36 cellular contexts compared by ENCODE assay signal in the genomic region with DNA sequence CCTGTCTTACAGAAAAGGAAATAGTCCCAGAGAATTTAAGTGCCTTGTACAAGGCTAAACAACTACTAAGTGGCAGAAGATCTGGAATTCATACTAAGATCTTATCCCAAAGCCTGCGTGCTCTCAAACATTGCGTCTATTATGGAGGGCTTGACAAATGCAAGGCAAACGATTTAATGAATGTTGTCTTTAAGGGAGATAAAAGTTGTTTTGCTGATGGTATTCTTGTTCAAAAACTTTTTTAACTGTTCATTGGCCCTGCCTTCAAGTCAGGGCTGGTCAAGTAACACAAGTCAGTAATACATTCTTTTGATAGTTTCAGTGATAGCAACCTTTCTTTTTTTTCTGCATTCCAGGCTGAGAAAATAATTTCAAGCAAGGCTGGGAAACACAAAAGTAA. TPM values are rescaled to one million over a fixed set of nuclear protein-coding genes. Genes with fewer than 3 reads are reported as not detected.
"Had no signal": no experiment of that assay in that cellular context is flagged by ENCODE, and none has a peak within 500 bp of the region (broad histone marks: within the 10 kb centered on the region; RNA-seq: fewer than 3 reads in every experiment).

No MANE protein-coding gene starts in this region.

- H3K9me3 ChIP-seq: colonic mucosa, esophagus squamous epithelium, gastrocnemius medialis, left lung, mucosa of descending colon, pancreas, psoas muscle, sigmoid colon, thyroid gland had no signal

- H3K36me3 ChIP-seq: colonic mucosa, esophagus squamous epithelium, gastrocnemius medialis, pancreas, sigmoid colon, thyroid gland had no signal

- ATAC-seq: gastrocnemius medialis; left lung; natural killer cell treated with Interleukin-12 subunit alpha and Interleukin-12 subunit beta and Interleukin-15 and Interleukin-18, amount 100 ng/mL, for 72 hours; pancreas; psoas muscle; stimulated activated naive B cell treated with anti-CD40 and anti-IgM and Interleukin-4, amounts not matched to agents 10 μg/mL and 1 μg/mL and 100 μg/mL, for 72 hours; T-helper 17 cell had no signal

- H3K27ac ChIP-seq: epithelial cell of prostate, esophagus squamous epithelium, gastrocnemius medialis, left lung, pancreas, psoas muscle, sigmoid colon, stomach, thyroid gland had no signal

- H3K9me3 Mint-ChIP-seq: activated T-cell treated with anti-CD3 and anti-CD28 coated beads, Interleukin-2, amount 50 U/mL, for 24 hours; central memory CD8-positive, alpha-beta T cell; immature natural killer cell; natural killer cell treated with Interleukin-12 subunit alpha and Interleukin-12 subunit beta and Interleukin-15 and Interleukin-18, amount 100 ng/mL, for 72 hours had no signal

- H3K27ac Mint-ChIP-seq: activated CD4-positive, alpha-beta memory T cell treated with anti-CD3 and anti-CD28 coated beads, Interleukin-2, amount 10 ng/mL, durations not matched to agents 7 days and 5 days; activated CD4-positive, alpha-beta T cell treated with anti-CD3 and anti-CD28 coated beads, Interleukin-2, amount 10 ng/mL, durations not matched to agents 7 days and 5 days; activated T-cell treated with anti-CD3 and anti-CD28 coated beads, Interleukin-2, amount 50 U/mL, for 24 hours; immature natural killer cell; natural killer cell treated with Interleukin-12 subunit alpha and Interleukin-12 subunit beta and Interleukin-15 and Interleukin-18, amount 100 ng/mL, for 72 hours; stimulated activated naive B cell treated with anti-CD40 and anti-IgM and Interleukin-4, amounts not matched to agents 10 μg/mL and 1 μg/mL and 100 μg/mL, for 72 hours; T-helper 17 cell had no signal

- H3K4me3 Mint-ChIP-seq: activated CD4-positive, alpha-beta memory T cell treated with anti-CD3 and anti-CD28 coated beads, Interleukin-2, amount 10 ng/mL, durations not matched to agents 7 days and 5 days; activated CD4-positive, alpha-beta T cell treated with anti-CD3 and anti-CD28 coated beads, Interleukin-2, amount 10 ng/mL, durations not matched to agents 7 days and 5 days; central memory CD8-positive, alpha-beta T cell; natural killer cell treated with Interleukin-12 subunit alpha and Interleukin-12 subunit beta and Interleukin-15 and Interleukin-18, amount 100 ng/mL, for 72 hours; stimulated activated naive B cell treated with anti-CD40 and anti-IgM and Interleukin-4, amounts not matched to agents 10 μg/mL and 1 μg/mL and 100 μg/mL, for 72 hours; T-helper 17 cell had no signal

- H3K4me1 ChIP-seq: colonic mucosa had no signal

- H3K36me3 Mint-ChIP-seq: immature natural killer cell; natural killer cell treated with Interleukin-12 subunit alpha and Interleukin-12 subunit beta and Interleukin-15 and Interleukin-18, amount 100 ng/mL, for 72 hours had no signal

- H3K4me3 ChIP-seq: colonic mucosa, esophagus squamous epithelium, gastrocnemius medialis, left lung, lung, mucosa of descending colon, pancreas, psoas muscle, sigmoid colon, stomach, thyroid gland had no signal

- DNase-seq: activated CD4-positive, alpha-beta memory T cell treated with anti-CD3 and anti-CD28 coated beads, Interleukin-2, amount 10 ng/mL, durations not matched to agents 7 days and 5 days; activated CD4-positive, alpha-beta T cell treated with anti-CD3 and anti-CD28 coated beads for 1 hour; activated CD4-positive, alpha-beta T cell treated with anti-CD3 and anti-CD28 coated beads, Interleukin-2, amount 10 ng/mL, durations not matched to agents 7 days and 5 days; activated CD8-positive, alpha-beta memory T cell treated with anti-CD3 and anti-CD28 coated beads, Interleukin-2, amount 50 U/mL, for 48 hours; activated gamma-delta T cell treated with Interleukin-2 at 50 U/mL for 16 hours; activated naive CD4-positive, alpha-beta T cell treated with anti-CD3 and anti-CD28 coated beads, Interleukin-2, amount 50 U/mL, for 16 hours; activated T-cell treated with anti-CD3 and anti-CD28 coated beads, Interleukin-2, amount 50 U/mL, for 24 hours; amygdala; effector CD8-positive, alpha-beta T cell; esophagus squamous epithelium; gastrocnemius medialis; glutamatergic neuron; hippocampal formation; immature natural killer cell; left lung; pancreas; psoas muscle; sigmoid colon; stimulated activated CD4-positive, alpha-beta T cell treated with anti-CD3 and anti-CD28 coated beads, Interleukin-1b, Interleukin-23, amount 100 ng/mL, for 48 hours; stimulated activated CD4-positive, alpha-beta T cell treated with anti-CD3 and anti-CD28 coated beads, Interleukin-4, amount 100 ng/mL, for 4 hours; stimulated activated naive B cell treated with anti-CD40 and anti-IgM and Interleukin-4, amounts not matched to agents 10 μg/mL and 1 μg/mL and 100 μg/mL, for 72 hours; stomach; T-helper 17 cell; T1000; thyroid gland had no signal

- H3K27me3 Mint-ChIP-seq: activated CD4-positive, alpha-beta memory T cell treated with anti-CD3 and anti-CD28 coated beads, Interleukin-2, amount 10 ng/mL, durations not matched to agents 7 days and 5 days; activated T-cell treated with anti-CD3 and anti-CD28 coated beads, Interleukin-2, amount 50 U/mL, for 24 hours; central memory CD8-positive, alpha-beta T cell had no signal

- H3K27me3 ChIP-seq: colonic mucosa, esophagus squamous epithelium, gastrocnemius medialis, left lung, pancreas, sigmoid colon, stomach, thyroid gland had no signal

RNA-seq across cellular contexts. Expression of a gene that starts 24.0 kb away (rescaled TPM):
- total RNA-seq: colonic mucosa; dermis microvascular lymphatic vessel endothelial cell; esophagus squamous epithelium; gastrocnemius medialis; kidney epithelial cell; left lung; lung; mucosa of descending colon; myocyte; natural killer cell treated with Interleukin-12 subunit alpha and Interleukin-12 subunit beta and Interleukin-15 and Interleukin-18, amount 100 ng/mL, for 72 hours; stomach; T-helper 17 cell; ureter had no signal
- polyA plus RNA-seq: immature natural killer cell, sigmoid colon, small intestine, stomach had no signal
